8 cellular contexts compared by ENCODE assay signal in the genomic region with DNA sequence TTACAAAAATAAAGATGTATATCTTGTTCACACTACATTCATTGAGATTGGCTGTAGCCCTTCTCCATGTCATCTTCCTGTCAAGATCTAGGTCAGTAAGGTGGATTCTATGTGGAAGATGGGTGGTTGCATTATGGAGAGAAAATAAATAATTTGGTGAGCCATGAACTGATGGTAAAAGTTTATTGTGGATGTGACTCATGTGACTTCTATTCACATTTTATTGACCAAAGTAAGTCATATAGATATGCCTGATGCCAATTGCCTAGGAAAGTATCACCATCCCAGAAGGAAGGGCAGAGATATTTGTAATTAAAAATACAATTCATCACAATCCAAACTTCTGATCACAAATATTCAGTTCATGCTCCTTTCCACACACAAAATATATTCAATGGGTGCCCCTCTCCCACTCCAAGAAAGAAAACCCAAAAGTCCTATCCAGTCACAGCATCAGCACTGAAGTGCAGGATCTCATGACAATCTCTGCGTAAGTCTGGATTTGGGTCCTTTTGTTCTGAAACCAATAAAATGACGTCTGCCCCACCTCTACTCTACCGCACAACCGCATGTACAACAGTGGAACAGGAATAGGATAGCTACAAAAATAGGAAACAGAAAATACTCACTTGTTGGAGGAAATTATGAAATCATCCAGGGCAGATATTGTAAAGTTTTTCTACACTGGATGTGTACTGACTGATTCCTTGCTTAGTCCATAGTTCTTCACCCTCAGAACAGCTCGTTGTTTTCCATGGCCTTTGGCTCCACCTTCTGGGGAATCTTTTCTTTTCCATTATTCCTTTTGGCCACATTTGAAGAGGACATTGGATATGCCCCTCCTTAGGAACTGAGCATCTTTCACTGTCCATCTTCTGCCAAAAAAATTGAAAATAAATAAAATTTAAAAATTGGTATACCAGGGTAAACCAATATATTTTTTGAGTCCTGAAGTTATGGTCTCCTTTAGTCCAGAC. TPM values are rescaled to one million over a fixed set of nuclear protein-coding genes. Genes with fewer than 3 reads are reported as not detected.
DNase-seq lines count a peak whose midpoint lies in the region; ATAC-seq and TF ChIP-seq lines count a peak whose summit lies in the region.

No MANE protein-coding gene starts in this region.

- H3K9ac ChIP-seq in SK-N-MC (ENCODE audit: insufficient read length) (no peak overlapping the region), trophoblast cell (ENCODE audit: low read length) (no peak overlapping the region)

- no peak overlapping the region for H2BK120ac ChIP-seq in trophoblast cell (ENCODE audit: insufficient read depth, low read length, poor library complexity)

- H3K4me2 ChIP-seq in trophoblast cell (ENCODE audit: low read length): no peak overlapping the region

- H3K9me3 ChIP-seq in SK-N-MC (ENCODE audit: low read depth, low read length) (no peaks in the 10 kb centered on the region), trophoblast cell (ENCODE audit: insufficient read depth, low read depth, low read length) (no peaks in the 10 kb centered on the region)

- H3K79me2 ChIP-seq in trophoblast cell (ENCODE audit: control insufficient read depth, insufficient read depth, low read length, poor library complexity): no peaks in the 10 kb centered on the region

- H3K4ac ChIP-seq in trophoblast cell (ENCODE audit: low read depth, low read length): no peak overlapping the region

- no peak overlapping the region for H2BK12ac ChIP-seq in trophoblast cell (ENCODE audit: low read length)

- no CpG with 5 or more reads among the region's 5 CpGs for WGBS in trophoblast cell (ENCODE audit: extremely low coverage, insufficient coverage, insufficient read length)

- no peak overlapping the region for H3K18ac ChIP-seq in trophoblast cell (ENCODE audit: low read length)

- no peaks in the 10 kb centered on the region for H3K79me1 ChIP-seq in trophoblast cell (ENCODE audit: low read length)

- H3K27ac ChIP-seq in SK-N-MC: no peak overlapping the region
- no peak overlapping the region for H3K27ac ChIP-seq in trophoblast cell (ENCODE audit: low read depth, low read length)

- peak; percentile 37 for DNase-seq in DMS79 treated with DMSO at 0.1 percent for 48 hours (lab: John Stamatoyannopoulos, UW)
- no peak for DNase-seq in DMS79 (lab: John Stamatoyannopoulos, UW)
- peak; percentile 51 for DNase-seq in NB4 (ENCODE audit: low read depth)
- DNase-seq in SK-N-MC (ENCODE audit: low read depth, low spot score): peak; percentile 18
- DNase-seq in foreskin fibroblast: peak; percentile 41 to 79
- peak; percentile 64 to 81 for DNase-seq in trophoblast cell

- no peak overlapping the region for H2AFZ ChIP-seq in trophoblast cell (ENCODE audit: insufficient read depth, low read length, poor library complexity)

- H4K91ac ChIP-seq in trophoblast cell (ENCODE audit: low read depth, low read length): no peak overlapping the region

- no peaks in the 10 kb centered on the region for H3K36me3 ChIP-seq in SK-N-MC (ENCODE audit: insufficient read depth, low read length)
- no peaks in the 10 kb centered on the region for H3K36me3 ChIP-seq in trophoblast cell (ENCODE audit: control insufficient read depth in 1 of 2, insufficient read depth in 2 of 2, low read length in 2 of 2)

- no peak overlapping the region for H3K23ac ChIP-seq in trophoblast cell (ENCODE audit: low read length)

- no peak overlapping the region for H3K14ac ChIP-seq in trophoblast cell (ENCODE audit: low read length)

- no peak for ATAC-seq in GM21390 (IDR thresholded peaks at IDR 0.05; ENCODE audit: unreplicated experiment)
- ATAC-seq in GM18868 (IDR thresholded peaks at IDR 0.05; ENCODE audit: unreplicated experiment): no peak

- no peaks in the 10 kb centered on the region for H3K27me3 ChIP-seq in trophoblast cell (ENCODE audit: insufficient read depth, low read length)

- no peak overlapping the region for H4K12ac ChIP-seq in trophoblast cell (ENCODE audit: low read depth, low read length)

- no peak overlapping the region for H2AK5ac ChIP-seq in trophoblast cell (ENCODE audit: low read length)

- no peak overlapping the region for H4K8ac ChIP-seq in trophoblast cell (ENCODE audit: low read depth, low read length)

- no peaks in the 10 kb centered on the region for H3K4me1 ChIP-seq in trophoblast cell (ENCODE audit: control insufficient read depth in 1 of 2, insufficient read depth in 2 of 2, low read length in 2 of 2)

- H3K4me3 ChIP-seq in NB4 (ENCODE audit: low read depth, low read length): no peak overlapping the region
- no peak overlapping the region for H3K4me3 ChIP-seq in SK-N-MC
- no peak overlapping the region for H3K4me3 ChIP-seq in foreskin fibroblast (ENCODE audit: low read depth in 1 of 2, low read length in 2 of 2)
- no peak overlapping the region for H3K4me3 ChIP-seq in trophoblast cell (ENCODE audit: low read depth, low read length)

- TF ChIP-seq CTCF in NB4 (IDR thresholded peaks at IDR 0.05; ENCODE audit: low read depth, low read length) (no peak), foreskin fibroblast (IDR thresholded peaks at IDR 0.05; ENCODE audit: low read depth, low read length) (peak; percentile 41)

- H2BK5ac ChIP-seq in trophoblast cell (ENCODE audit: low read depth, low read length, poor library complexity): no peak overlapping the region

- no peak for TF ChIP-seq POLR2A in NB4 (IDR thresholded peaks at IDR 0.05; ENCODE audit: extremely low read depth, insufficient read length)

RNA-seq across cellular contexts. Expression of gene SLC17A3, which starts 16.1 kb away (rescaled TPM):
- polyA plus RNA-seq in trophoblast cell (2013): not detected in 2 replicates

RNA-seq across cellular contexts. Expression of gene SLC17A2, which starts 40.3 kb away (rescaled TPM):
- 0.21 and 0.28 TPM in 2 replicates for polyA plus RNA-seq in trophoblast cell (2013)

RNA-seq across cellular contexts. Expression of gene SLC17A1, which starts 58.3 kb away (rescaled TPM):
- not detected in 2 replicates for polyA plus RNA-seq in trophoblast cell (2013)
